In the genomic region with DNA sequence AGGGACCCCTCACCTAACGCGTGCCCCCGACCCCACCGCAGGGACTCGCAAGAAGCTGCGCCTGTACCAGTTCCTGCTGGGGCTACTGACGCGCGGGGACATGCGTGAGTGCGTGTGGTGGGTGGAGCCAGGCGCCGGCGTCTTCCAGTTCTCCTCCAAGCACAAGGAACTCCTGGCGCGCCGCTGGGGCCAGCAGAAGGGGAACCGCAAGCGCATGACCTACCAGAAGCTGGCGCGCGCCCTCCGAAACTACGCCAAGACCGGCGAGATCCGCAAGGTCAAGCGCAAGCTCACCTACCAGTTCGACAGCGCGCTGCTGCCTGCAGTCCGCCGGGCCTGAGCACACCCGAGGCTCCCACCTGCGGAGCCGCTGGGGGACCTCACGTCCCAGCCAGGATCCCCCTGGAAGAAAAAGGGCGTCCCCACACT, we compare ENCODE assay signal across 8 cellular contexts. TPM values are rescaled to one million over a fixed set of nuclear protein-coding genes. Genes with fewer than 3 reads are reported as not detected.
DNase-seq lines count a peak whose midpoint lies in the region; ATAC-seq and TF ChIP-seq lines count a peak whose summit lies in the region.

No MANE protein-coding gene starts in this region.

- H3K36me3 ChIP-seq in heart left ventricle = no peaks in the 10 kb centered on the region

- WGBS in heart left ventricle, 4 donors = 5 to 26% (median 7%) methylated on average over 30 to 38 of the region's 38 CpGs

- peaks cover 22% of the 10 kb centered on the region for H3K4me1 Mint-ChIP-seq in activated naive CD8-positive, alpha-beta T cell treated with anti-CD3 and anti-CD28 coated beads, Interleukin-2, amount 50 U/mL, for 24 hours

- DNase-seq in AG09319 (ENCODE audit: extremely low read depth, low read depth) (peak; percentile 25), Kasumi-1 (lab: John Stamatoyannopoulos, UW) (peak; percentile 31 to 61), heart left ventricle (peak; percentile 82 to 91 (median 86)), posterior vena cava (ENCODE audit: low spot score) (peak; percentile 98)
- peak; percentile 41 for DNase-seq in activated naive CD8-positive, alpha-beta T cell treated with anti-CD3 and anti-CD28 coated beads, Interleukin-2, amount 50 U/mL, for 24 hours
- no peak for DNase-seq in activated CD8-positive, alpha-beta memory T cell treated with anti-CD3 and anti-CD28 coated beads, Interleukin-2, amount 50 U/mL, for 48 hours

- H3K9me3 ChIP-seq in heart left ventricle = no peaks in the 10 kb centered on the region

- no peak overlapping the region for H3K4me3 Mint-ChIP-seq in activated naive CD8-positive, alpha-beta T cell treated with anti-CD3 and anti-CD28 coated beads, Interleukin-2, amount 50 U/mL, for 24 hours

- peak overlapping the region in 9 of 12 donors; percentile 7 to 47 (median 27) for H3K4me3 ChIP-seq in heart left ventricle

- H3K27me3 ChIP-seq in heart left ventricle = peaks cover 0 to 22% (median 10%) of the 10 kb centered on the region in 9 donors

- peaks cover 18% of the 10 kb centered on the region for H3K27me3 Mint-ChIP-seq in activated naive CD8-positive, alpha-beta T cell treated with anti-CD3 and anti-CD28 coated beads, Interleukin-2, amount 50 U/mL, for 24 hours

- ATAC-seq in activated naive CD8-positive, alpha-beta T cell treated with anti-CD3 and anti-CD28 coated beads, Interleukin-2, amount 50 U/mL, for 24 hours = no peak
- ATAC-seq in heart left ventricle = peak; percentile 40 to 74 (median 68)
- ATAC-seq in GM18511 (IDR thresholded peaks at IDR 0.05; ENCODE audit: unreplicated experiment) = no peak
- ATAC-seq in HG03565 (IDR thresholded peaks at IDR 0.05; ENCODE audit: unreplicated experiment) = no peak

- H3K9me3 Mint-ChIP-seq in activated naive CD8-positive, alpha-beta T cell treated with anti-CD3 and anti-CD28 coated beads, Interleukin-2, amount 50 U/mL, for 24 hours = no peaks in the 10 kb centered on the region

- H3K27ac ChIP-seq in heart left ventricle = peak overlapping the region in 5 of 12 donors; percentile 30 to 88 (median 47)

- H3K36me3 Mint-ChIP-seq in activated naive CD8-positive, alpha-beta T cell treated with anti-CD3 and anti-CD28 coated beads, Interleukin-2, amount 50 U/mL, for 24 hours (ENCODE audit: low read depth) = no peaks in the 10 kb centered on the region

- H3K27ac Mint-ChIP-seq in activated naive CD8-positive, alpha-beta T cell treated with anti-CD3 and anti-CD28 coated beads, Interleukin-2, amount 50 U/mL, for 24 hours = no peak overlapping the region

- peaks cover 0 to 30% (median 12%) of the 10 kb centered on the region in 12 donors for H3K4me1 ChIP-seq in heart left ventricle

- no peak for TF ChIP-seq POLR2A in heart left ventricle (IDR thresholded peaks at IDR 0.05)

- TF ChIP-seq CTCF in AG09319 (IDR thresholded peaks at IDR 0.05; ENCODE audit: low read depth, low read length) = no peak
- no peak for TF ChIP-seq CTCF in heart left ventricle (IDR thresholded peaks at IDR 0.05)

- intact Hi-C loops in heart left ventricle (cut with DNase I) = no loop called here
- intact Hi-C loops in posterior vena cava (cut with DNase I) = no loop called here

RNA-seq across cellular contexts. Expression of a gene that starts 4.7 kb away (rescaled TPM):
- under 1 TPM in 3 of 9 donors, not detected in 6; 0.09 to 0.35 (median 0.28) TPM for total RNA-seq in heart left ventricle
- not detected for polyA plus RNA-seq in heart left ventricle
- total RNA-seq in posterior vena cava = under 1 TPM in 1 of 2 donors, not detected in 1; 0.05 TPM

RNA-seq across cellular contexts. Expression of a gene that starts 9.3 kb away (rescaled TPM):
- total RNA-seq in heart left ventricle (under 1 TPM in 2 of 9 donors, not detected in 7; 0.16 to 0.53 TPM), posterior vena cava (under 1 TPM in 1 of 2 donors, not detected in 1; 0.33 TPM)
- polyA plus RNA-seq in heart left ventricle = under 1 TPM in 1 of 2 donors, not detected in 1; 0.10 TPM

RNA-seq across cellular contexts. Expression of a gene that starts 43.9 kb away (rescaled TPM):
- total RNA-seq in heart left ventricle = 10 to 100 TPM in 4 of 9 donors, 1 to 10 TPM in 5; 6.1 to 18.0 (median 9.0) TPM
- polyA plus RNA-seq in heart left ventricle = 10 to 100 TPM in 1 of 2 donors, 1 to 10 TPM in 1; 9.6 to 12.1 TPM
- total RNA-seq in posterior vena cava = 10 to 100 TPM; 10.4 to 12.3 TPM

RNA-seq across cellular contexts. Expression of a gene that starts 48.3 kb away (rescaled TPM):
- total RNA-seq in heart left ventricle (100 to 1,000 TPM in 4 of 9 donors, 10 to 100 TPM in 5; 72.8 to 138 (median 91.1) TPM), posterior vena cava (10 to 100 TPM; 60.2 to 87.6 TPM)
- polyA plus RNA-seq in heart left ventricle = 100 to 1,000 TPM in 1 of 2 donors, 10 to 100 TPM in 1; 95.3 to 108 TPM

RNA-seq across cellular contexts. Expression of a gene that starts 48.6 kb away (rescaled TPM):
- 1 to 10 TPM in 6 of 9 donors, under 1 TPM in 3; 0.51 to 6.4 (median 1.6) TPM for total RNA-seq in heart left ventricle
- 1 to 10 TPM; 1.1 to 3.0 TPM for polyA plus RNA-seq in heart left ventricle
- not detected for total RNA-seq in posterior vena cava

Comparison
In these comparisons a context has a peak if more than half of its experiments do, and no peak if none do; other contexts are left out.
1. ATAC-seq: peak in heart left ventricle (4 of 4); none in activated naive CD8-positive, alpha-beta T cell treated with anti-CD3 and anti-CD28 coated beads, Interleukin-2, amount 50 U/mL, for 24 hours (single experiment), GM18511 (single experiment) and HG03565 (single experiment).